In the genomic region with DNA sequence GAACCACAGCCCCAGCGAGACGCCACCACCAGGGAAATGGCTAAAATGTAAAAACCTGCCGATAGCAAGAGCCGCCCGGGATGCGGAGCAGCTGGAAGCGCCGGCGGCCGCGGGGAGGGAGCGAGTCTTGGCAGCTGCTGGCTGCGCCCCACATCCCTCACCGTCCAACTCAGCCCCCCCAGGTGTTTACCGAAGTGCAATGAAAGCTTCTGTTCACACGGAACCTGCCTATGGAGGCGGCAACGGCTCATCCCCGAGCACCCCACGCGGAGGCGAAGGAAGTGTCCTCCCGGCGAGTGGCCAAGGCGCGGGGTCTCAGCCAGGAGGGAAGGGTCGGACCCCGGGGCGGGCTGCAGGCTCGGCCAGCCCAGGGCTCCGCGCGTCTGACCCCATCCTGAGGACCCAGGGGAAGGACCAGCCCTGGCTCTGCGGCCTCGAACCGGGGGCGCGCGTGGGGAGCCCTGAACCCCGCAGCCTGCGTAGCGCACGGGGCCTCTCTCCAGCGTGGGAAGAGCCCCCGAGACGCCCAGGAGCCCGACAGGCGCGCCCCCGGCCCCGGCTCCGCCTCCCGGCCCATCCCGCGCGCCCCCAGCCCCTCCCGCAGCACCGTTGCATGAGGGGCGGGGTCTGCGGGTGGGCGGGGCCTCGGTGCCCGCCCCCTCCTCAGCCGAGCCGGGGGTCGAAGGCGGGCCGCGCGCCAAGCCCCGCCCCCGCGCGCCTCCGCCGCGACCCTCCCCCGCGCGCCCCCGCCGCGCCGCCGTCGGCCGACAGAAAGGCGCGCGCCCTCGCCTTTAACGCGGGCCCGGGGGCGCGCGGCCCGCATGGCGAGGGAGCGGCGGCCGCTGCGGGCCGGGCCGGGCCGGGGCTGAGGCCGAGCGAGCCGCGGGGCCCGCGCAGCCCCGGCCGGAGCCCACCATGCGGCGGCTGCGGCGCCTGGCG, we compare ENCODE assay signal across 8 cellular contexts. TPM values are rescaled to one million over a fixed set of nuclear protein-coding genes. Genes with fewer than 3 reads are reported as not detected.
A peak's percentile ranks its signal among the peaks of the same experiment; 100 is the strongest.
DNase-seq lines count a peak whose midpoint lies in the region; ATAC-seq lines count a peak whose summit lies in the region.

A gene (plus strand): TSS at position 822 of the 939 bp plus-strand sequence. CDS start 94 bp downstream, at position 916.

- H3K9me3 ChIP-seq in NT2/D1 (ENCODE audit: insufficient read depth, low read length), result no peaks in the 10 kb centered on the region

- peaks cover 34% of the 10 kb centered on the region for H3K4me1 ChIP-seq in NT2/D1 (ENCODE audit: insufficient read depth, insufficient read length)

- peak; percentile 59 for ATAC-seq in effector memory CD8-positive, alpha-beta T cell (replicated peaks)
- peak in 1 of 2 donors; percentile 21 for ATAC-seq in natural killer cell treated with Interleukin-12 subunit alpha and Interleukin-12 subunit beta and Interleukin-15 and Interleukin-18, amount 100 ng/mL, for 72 hours
- ATAC-seq in HG02610 (IDR thresholded peaks at IDR 0.05; ENCODE audit: unreplicated experiment), result no peak

- no peaks in the 10 kb centered on the region for H3K9me3 Mint-ChIP-seq in T-helper 1 cell treated with Interleukin-12 subunit alpha and Interleukin-12 subunit beta and Interleukin-4 antibody, amounts not matched to agents 30 μg/mL and 1 μg/mL, for 36 hours
- no peaks in the 10 kb centered on the region for H3K9me3 Mint-ChIP-seq in effector memory CD8-positive, alpha-beta T cell
- H3K9me3 Mint-ChIP-seq in natural killer cell treated with Interleukin-12 subunit alpha and Interleukin-12 subunit beta and Interleukin-15 and Interleukin-18, amount 100 ng/mL, for 72 hours, result no peaks in the 10 kb centered on the region

- H3K4me1 Mint-ChIP-seq in T-helper 1 cell treated with Interleukin-12 subunit alpha and Interleukin-12 subunit beta and Interleukin-4 antibody, amounts not matched to agents 30 μg/mL and 1 μg/mL, for 36 hours (ENCODE audit: low read depth), result peaks cover 6% of the 10 kb centered on the region
- peaks cover 3 to 4% of the 10 kb centered on the region in 2 donors for H3K4me1 Mint-ChIP-seq in effector memory CD8-positive, alpha-beta T cell (ENCODE audit: low read depth in 2 of 2)
- peaks cover 0 to 6% of the 10 kb centered on the region in 2 donors for H3K4me1 Mint-ChIP-seq in natural killer cell treated with Interleukin-12 subunit alpha and Interleukin-12 subunit beta and Interleukin-15 and Interleukin-18, amount 100 ng/mL, for 72 hours (ENCODE audit: low read depth in 2 of 2)

- H3K27me3 ChIP-seq in NT2/D1 (ENCODE audit: insufficient read depth, insufficient read length), result peaks cover 9% of the 10 kb centered on the region

- peaks cover 5% of the 10 kb centered on the region for H3K36me3 ChIP-seq in NT2/D1 (ENCODE audit: insufficient read depth, insufficient read length, low read length)

- DNase-seq in T-helper 1 cell (no peak), NT2/D1 (ENCODE audit: low read depth, low spot score) (no peak), hepatic stellate cell (ENCODE audit: low spot score) (no peak), SW480 (ENCODE audit: low spot score) (no peak)
- no peak for DNase-seq in effector memory CD8-positive, alpha-beta T cell
- no peak for DNase-seq in natural killer cell treated with Interleukin-12 subunit alpha and Interleukin-12 subunit beta and Interleukin-15 and Interleukin-18, amount 100 ng/mL, for 72 hours (ENCODE audit: low spot score)

- no peak within 1 kb of the TSS for H3K27ac Mint-ChIP-seq in T-helper 1 cell treated with Interleukin-12 subunit alpha and Interleukin-12 subunit beta and Interleukin-4 antibody, amounts not matched to agents 30 μg/mL and 1 μg/mL, for 36 hours
- peak within 1 kb of the TSS in 1 of 2 donors; percentile 51 for H3K27ac Mint-ChIP-seq in effector memory CD8-positive, alpha-beta T cell
- no peak within 1 kb of the TSS for H3K27ac Mint-ChIP-seq in natural killer cell treated with Interleukin-12 subunit alpha and Interleukin-12 subunit beta and Interleukin-15 and Interleukin-18, amount 100 ng/mL, for 72 hours

- H3K9ac ChIP-seq in NT2/D1 (ENCODE audit: insufficient read length, low read depth), result peak within 1 kb of the TSS; percentile 87

- no peaks in the 10 kb centered on the region for H3K36me3 Mint-ChIP-seq in T-helper 1 cell treated with Interleukin-12 subunit alpha and Interleukin-12 subunit beta and Interleukin-4 antibody, amounts not matched to agents 30 μg/mL and 1 μg/mL, for 36 hours (ENCODE audit: low read depth)
- peaks cover 3% of the 10 kb centered on the region for H3K36me3 Mint-ChIP-seq in effector memory CD8-positive, alpha-beta T cell (ENCODE audit: insufficient read depth)
- H3K36me3 Mint-ChIP-seq in natural killer cell treated with Interleukin-12 subunit alpha and Interleukin-12 subunit beta and Interleukin-15 and Interleukin-18, amount 100 ng/mL, for 72 hours, result no peaks in the 10 kb centered on the region

- peaks cover 40% of the 10 kb centered on the region for H3K27me3 Mint-ChIP-seq in T-helper 1 cell treated with Interleukin-12 subunit alpha and Interleukin-12 subunit beta and Interleukin-4 antibody, amounts not matched to agents 30 μg/mL and 1 μg/mL, for 36 hours (ENCODE audit: low read depth)
- H3K27me3 Mint-ChIP-seq in effector memory CD8-positive, alpha-beta T cell, result peaks cover 42 to 83% of the 10 kb centered on the region in 2 donors
- H3K27me3 Mint-ChIP-seq in natural killer cell treated with Interleukin-12 subunit alpha and Interleukin-12 subunit beta and Interleukin-15 and Interleukin-18, amount 100 ng/mL, for 72 hours, result peaks cover 17 to 26% of the 10 kb centered on the region in 2 donors

- H3K4me3 Mint-ChIP-seq in T-helper 1 cell treated with Interleukin-12 subunit alpha and Interleukin-12 subunit beta and Interleukin-4 antibody, amounts not matched to agents 30 μg/mL and 1 μg/mL, for 36 hours, result peak within 1 kb of the TSS; percentile 42
- peak within 1 kb of the TSS; percentile 74 to 75 for H3K4me3 Mint-ChIP-seq in effector memory CD8-positive, alpha-beta T cell
- H3K4me3 Mint-ChIP-seq in natural killer cell treated with Interleukin-12 subunit alpha and Interleukin-12 subunit beta and Interleukin-15 and Interleukin-18, amount 100 ng/mL, for 72 hours, result peak within 1 kb of the TSS; percentile 37

- H3K4me3 ChIP-seq in NT2/D1 (ENCODE audit: insufficient read length, low read depth), result peak within 1 kb of the TSS; percentile 72

RNA-seq across cellular contexts. Expression of the gene that starts here (rescaled TPM):
- not detected for total RNA-seq in natural killer cell treated with Interleukin-12 subunit alpha and Interleukin-12 subunit beta and Interleukin-15 and Interleukin-18, amount 100 ng/mL, for 72 hours
